ENCODE assay signal across 2 cellular contexts in genomic region chr5:136047858-136048257, GRCh38.
TF ChIP-seq lines count a peak whose summit lies in the region.

No MANE protein-coding gene starts in this region.

TF ChIP-seq in SK-N-SH, 30 proteins besides CTCF, POLR2A, EP300 and RAD21 (continued from another document):
- TF ChIP-seq RXRA (IDR thresholded peaks at IDR 0.05; ENCODE audit: borderline replicate concordance, low read depth) = no peak
- no peak for TF ChIP-seq FOXJ3 (CRISPR knock-in tag; IDR thresholded peaks at IDR 0.05)

TF ChIP-seq in SK-N-SH treated with all-trans-retinoic acid at 6 μM for 48 hours, 23 proteins besides CTCF, POLR2A, EP300 and RAD21 (continued from another document):
- TF ChIP-seq TSHZ2 (CRISPR knock-in tag; IDR thresholded peaks at IDR 0.05) = no peak
- no peak for TF ChIP-seq TOX (CRISPR knock-in tag; IDR thresholded peaks at IDR 0.05; ENCODE audit: borderline replicate concordance)
- TF ChIP-seq CSDC2 (CRISPR knock-in tag; IDR thresholded peaks at IDR 0.05) = no peak
- no peak for TF ChIP-seq CREB5 (CRISPR knock-in tag; IDR thresholded peaks at IDR 0.05; ENCODE audit: low read depth)
- TF ChIP-seq ZC3H10 (CRISPR knock-in tag; IDR thresholded peaks at IDR 0.05) = no peak
- no peak for TF ChIP-seq ZNF565 (CRISPR knock-in tag; conservative IDR thresholded peaks at IDR 0.05; ENCODE audit: low read depth)
- no peak for TF ChIP-seq ESRRG (CRISPR knock-in tag; IDR thresholded peaks at IDR 0.05)
- TF ChIP-seq PPARA (CRISPR knock-in tag; IDR thresholded peaks at IDR 0.05; ENCODE audit: borderline replicate concordance) = no peak
- no peak for TF ChIP-seq OSR1 (CRISPR knock-in tag; IDR thresholded peaks at IDR 0.05)
- TF ChIP-seq ZNF70 (CRISPR knock-in tag; IDR thresholded peaks at IDR 0.05) = no peak
